4 cellular contexts compared by ENCODE assay signal in genomic region chrX:1385824-1386223, GRCh38.
A peak's percentile ranks its signal among the peaks of the same experiment; 100 is the strongest.
TF ChIP-seq lines count a peak whose summit lies in the region.

No MANE protein-coding gene starts in this region.

TF ChIP-seq in SK-N-SH, 30 proteins besides CTCF, POLR2A, EP300 and RAD21 (continues in another document):
- TF ChIP-seq, protein P1, sequence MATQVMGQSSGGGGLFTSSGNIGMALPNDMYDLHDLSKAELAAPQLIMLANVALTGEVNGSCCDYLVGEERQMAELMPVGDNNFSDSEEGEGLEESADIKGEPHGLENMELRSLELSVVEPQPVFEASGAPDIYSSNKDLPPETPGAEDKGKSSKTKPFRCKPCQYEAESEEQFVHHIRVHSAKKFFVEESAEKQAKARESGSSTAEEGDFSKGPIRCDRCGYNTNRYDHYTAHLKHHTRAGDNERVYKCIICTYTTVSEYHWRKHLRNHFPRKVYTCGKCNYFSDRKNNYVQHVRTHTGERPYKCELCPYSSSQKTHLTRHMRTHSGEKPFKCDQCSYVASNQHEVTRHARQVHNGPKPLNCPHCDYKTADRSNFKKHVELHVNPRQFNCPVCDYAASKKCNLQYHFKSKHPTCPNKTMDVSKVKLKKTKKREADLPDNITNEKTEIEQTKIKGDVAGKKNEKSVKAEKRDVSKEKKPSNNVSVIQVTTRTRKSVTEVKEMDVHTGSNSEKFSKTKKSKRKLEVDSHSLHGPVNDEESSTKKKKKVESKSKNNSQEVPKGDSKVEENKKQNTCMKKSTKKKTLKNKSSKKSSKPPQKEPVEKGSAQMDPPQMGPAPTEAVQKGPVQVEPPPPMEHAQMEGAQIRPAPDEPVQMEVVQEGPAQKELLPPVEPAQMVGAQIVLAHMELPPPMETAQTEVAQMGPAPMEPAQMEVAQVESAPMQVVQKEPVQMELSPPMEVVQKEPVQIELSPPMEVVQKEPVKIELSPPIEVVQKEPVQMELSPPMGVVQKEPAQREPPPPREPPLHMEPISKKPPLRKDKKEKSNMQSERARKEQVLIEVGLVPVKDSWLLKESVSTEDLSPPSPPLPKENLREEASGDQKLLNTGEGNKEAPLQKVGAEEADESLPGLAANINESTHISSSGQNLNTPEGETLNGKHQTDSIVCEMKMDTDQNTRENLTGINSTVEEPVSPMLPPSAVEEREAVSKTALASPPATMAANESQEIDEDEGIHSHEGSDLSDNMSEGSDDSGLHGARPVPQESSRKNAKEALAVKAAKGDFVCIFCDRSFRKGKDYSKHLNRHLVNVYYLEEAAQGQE (IDR thresholded peaks at IDR 0.05; ENCODE audit: low read depth, low read length), result no peak
- TF ChIP-seq RFX5 (IDR thresholded peaks at IDR 0.05; ENCODE audit: low read length), result no peak
- TF ChIP-seq TAF1 (IDR thresholded peaks at IDR 0.05; ENCODE audit: borderline replicate concordance, low read depth, low read length), result no peak
- no peak for TF ChIP-seq RXRA (IDR thresholded peaks at IDR 0.05; ENCODE audit: borderline replicate concordance, low read depth)
- no peak for TF ChIP-seq MEF2A (IDR thresholded peaks at IDR 0.05; ENCODE audit: borderline replicate concordance, low read depth)
- no peak for TF ChIP-seq RCOR1 (IDR thresholded peaks at IDR 0.05; ENCODE audit: low read length)
- TF ChIP-seq TCF12 (IDR thresholded peaks at IDR 0.05), result no peak
- no peak for TF ChIP-seq ZBTB33 (IDR thresholded peaks at IDR 0.05; ENCODE audit: borderline replicate concordance, low read depth)
- TF ChIP-seq TEAD4 (IDR thresholded peaks at IDR 0.05; ENCODE audit: borderline replicate concordance, insufficient read depth), result no peak

TF ChIP-seq in SK-N-SH treated with all-trans-retinoic acid at 6 μM for 48 hours, 23 proteins besides CTCF, POLR2A, EP300 and RAD21 (continues in another document):
- TF ChIP-seq ESRRG (CRISPR knock-in tag; IDR thresholded peaks at IDR 0.05) (no peak), ZNF565 (CRISPR knock-in tag; conservative IDR thresholded peaks at IDR 0.05; ENCODE audit: low read depth) (no peak), ARNTL (CRISPR knock-in tag; IDR thresholded peaks at IDR 0.05; ENCODE audit: borderline replicate concordance, low read depth) (no peak), ZFP30 (CRISPR knock-in tag; IDR thresholded peaks at IDR 0.05) (no peak), ISL1 (CRISPR knock-in tag; IDR thresholded peaks at IDR 0.05) (no peak), ZC3H10 (CRISPR knock-in tag; IDR thresholded peaks at IDR 0.05) (no peak), CSDC2 (CRISPR knock-in tag; IDR thresholded peaks at IDR 0.05) (no peak), PPARA (CRISPR knock-in tag; IDR thresholded peaks at IDR 0.05; ENCODE audit: borderline replicate concordance) (no peak), ZNF70 (CRISPR knock-in tag; IDR thresholded peaks at IDR 0.05) (no peak), GLIS3 (CRISPR knock-in tag; IDR thresholded peaks at IDR 0.05) (no peak), OSR1 (CRISPR knock-in tag; IDR thresholded peaks at IDR 0.05) (no peak), TCF4 (CRISPR knock-in tag; IDR thresholded peaks at IDR 0.05; ENCODE audit: borderline replicate concordance) (no peak), BACH2 (CRISPR knock-in tag; IDR thresholded peaks at IDR 0.05; ENCODE audit: borderline replicate concordance) (no peak)
- TF ChIP-seq, protein P2, sequence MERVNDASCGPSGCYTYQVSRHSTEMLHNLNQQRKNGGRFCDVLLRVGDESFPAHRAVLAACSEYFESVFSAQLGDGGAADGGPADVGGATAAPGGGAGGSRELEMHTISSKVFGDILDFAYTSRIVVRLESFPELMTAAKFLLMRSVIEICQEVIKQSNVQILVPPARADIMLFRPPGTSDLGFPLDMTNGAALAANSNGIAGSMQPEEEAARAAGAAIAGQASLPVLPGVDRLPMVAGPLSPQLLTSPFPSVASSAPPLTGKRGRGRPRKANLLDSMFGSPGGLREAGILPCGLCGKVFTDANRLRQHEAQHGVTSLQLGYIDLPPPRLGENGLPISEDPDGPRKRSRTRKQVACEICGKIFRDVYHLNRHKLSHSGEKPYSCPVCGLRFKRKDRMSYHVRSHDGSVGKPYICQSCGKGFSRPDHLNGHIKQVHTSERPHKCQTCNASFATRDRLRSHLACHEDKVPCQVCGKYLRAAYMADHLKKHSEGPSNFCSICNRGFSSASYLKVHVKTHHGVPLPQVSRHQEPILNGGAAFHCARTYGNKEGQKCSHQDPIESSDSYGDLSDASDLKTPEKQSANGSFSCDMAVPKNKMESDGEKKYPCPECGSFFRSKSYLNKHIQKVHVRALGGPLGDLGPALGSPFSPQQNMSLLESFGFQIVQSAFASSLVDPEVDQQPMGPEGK (CRISPR knock-in tag; IDR thresholded peaks at IDR 0.05; ENCODE audit: borderline replicate concordance), result no peak

TF ChIP-seq in HEK293T, 16 proteins besides CTCF, POLR2A, EP300 and RAD21:
- no peak for TF ChIP-seq FOXK2 (IDR thresholded peaks at IDR 0.05)
- no peak for TF ChIP-seq BHLHE40 (IDR thresholded peaks at IDR 0.05; ENCODE audit: borderline replicate concordance)
- TF ChIP-seq ELF4 (IDR thresholded peaks at IDR 0.05), result no peak
- TF ChIP-seq PKNOX1 (IDR thresholded peaks at IDR 0.05), result no peak
- no peak for TF ChIP-seq SP1 (IDR thresholded peaks at IDR 0.05)
- TF ChIP-seq HDGF (IDR thresholded peaks at IDR 0.05; ENCODE audit: borderline replicate concordance), result no peak
- no peak for TF ChIP-seq FOXM1 (IDR thresholded peaks at IDR 0.05; ENCODE audit: borderline replicate concordance)
- TF ChIP-seq LEF1 (IDR thresholded peaks at IDR 0.05; ENCODE audit: borderline replicate concordance), result no peak
- no peak for TF ChIP-seq TARDBP (IDR thresholded peaks at IDR 0.05)
- TF ChIP-seq SUZ12 (IDR thresholded peaks at IDR 0.05), result no peak
- no peak for TF ChIP-seq FOXA1 (IDR thresholded peaks at IDR 0.05)
- no peak for TF ChIP-seq ARNT (IDR thresholded peaks at IDR 0.05)
- TF ChIP-seq ZNF384 (IDR thresholded peaks at IDR 0.05), result no peak
- TF ChIP-seq L3MBTL2 (conservative IDR thresholded peaks at IDR 0.05), result no peak
- TF ChIP-seq NFRKB (IDR thresholded peaks at IDR 0.05), result no peak
- no peak for TF ChIP-seq CTBP1 (IDR thresholded peaks at IDR 0.05; ENCODE audit: borderline replicate concordance)

TF ChIP-seq in H1, 55 proteins besides CTCF, POLR2A, EP300 and RAD21:
- TF ChIP-seq ASH2L (IDR thresholded peaks at IDR 0.05; ENCODE audit: low read length) (no peak), POLR2AphosphoS5 (IDR thresholded peaks at IDR 0.05; ENCODE audit: low read depth, low read length) (peak; percentile 85)
- TF ChIP-seq, protein P3, sequence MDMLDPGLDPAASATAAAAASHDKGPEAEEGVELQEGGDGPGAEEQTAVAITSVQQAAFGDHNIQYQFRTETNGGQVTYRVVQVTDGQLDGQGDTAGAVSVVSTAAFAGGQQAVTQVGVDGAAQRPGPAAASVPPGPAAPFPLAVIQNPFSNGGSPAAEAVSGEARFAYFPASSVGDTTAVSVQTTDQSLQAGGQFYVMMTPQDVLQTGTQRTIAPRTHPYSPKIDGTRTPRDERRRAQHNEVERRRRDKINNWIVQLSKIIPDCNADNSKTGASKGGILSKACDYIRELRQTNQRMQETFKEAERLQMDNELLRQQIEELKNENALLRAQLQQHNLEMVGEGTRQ (IDR thresholded peaks at IDR 0.05; ENCODE audit: low read length), result 0 out of 2 replicates have a peak, but pooled peaks have one; percentile 2
